3 cellular contexts compared by ENCODE assay signal in the genomic region with DNA sequence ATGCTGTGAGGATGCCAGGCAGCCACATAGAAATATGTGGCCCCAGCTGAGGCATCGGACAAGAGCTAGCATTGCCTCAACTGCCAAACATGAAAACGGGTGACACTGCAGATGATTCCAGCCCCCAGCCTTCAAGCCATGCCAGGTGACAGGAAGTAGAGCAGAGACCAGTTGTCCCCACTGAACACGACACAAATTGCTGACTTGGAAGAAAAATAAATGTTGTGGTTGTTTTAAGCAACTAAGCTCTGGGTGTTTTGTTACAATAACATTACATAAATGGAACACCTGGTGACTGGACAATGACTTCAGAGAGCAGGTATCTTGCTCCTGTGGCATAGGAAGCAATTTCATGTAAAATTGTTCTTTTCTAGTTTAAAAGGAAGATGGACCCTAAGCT.
TF ChIP-seq lines count a peak whose summit lies in the region.

No MANE protein-coding gene starts in this region.

TF ChIP-seq in HepG2, 621 proteins besides CTCF, POLR2A, EP300 and RAD21 (continues in another document):
- TF ChIP-seq MAZ (IDR thresholded peaks at IDR 0.05; ENCODE audit: borderline replicate concordance, low read depth, low read length) (no peak), MAZ (CRISPR knock-in tag; IDR thresholded peaks at IDR 0.05; ENCODE audit: low read depth) (no peak), BCLAF1 (IDR thresholded peaks at IDR 0.05) (no peak), NFATC3 (CRISPR knock-in tag; IDR thresholded peaks at IDR 0.05) (no peak), MAFK (conservative IDR thresholded peaks at IDR 0.05 in 1 of 2, IDR thresholded peaks at IDR 0.05 in 1 of 2; ENCODE audit: low read length in 2 of 2) (peak; percentile 70 to 76)
- TF ChIP-seq, protein P1, sequence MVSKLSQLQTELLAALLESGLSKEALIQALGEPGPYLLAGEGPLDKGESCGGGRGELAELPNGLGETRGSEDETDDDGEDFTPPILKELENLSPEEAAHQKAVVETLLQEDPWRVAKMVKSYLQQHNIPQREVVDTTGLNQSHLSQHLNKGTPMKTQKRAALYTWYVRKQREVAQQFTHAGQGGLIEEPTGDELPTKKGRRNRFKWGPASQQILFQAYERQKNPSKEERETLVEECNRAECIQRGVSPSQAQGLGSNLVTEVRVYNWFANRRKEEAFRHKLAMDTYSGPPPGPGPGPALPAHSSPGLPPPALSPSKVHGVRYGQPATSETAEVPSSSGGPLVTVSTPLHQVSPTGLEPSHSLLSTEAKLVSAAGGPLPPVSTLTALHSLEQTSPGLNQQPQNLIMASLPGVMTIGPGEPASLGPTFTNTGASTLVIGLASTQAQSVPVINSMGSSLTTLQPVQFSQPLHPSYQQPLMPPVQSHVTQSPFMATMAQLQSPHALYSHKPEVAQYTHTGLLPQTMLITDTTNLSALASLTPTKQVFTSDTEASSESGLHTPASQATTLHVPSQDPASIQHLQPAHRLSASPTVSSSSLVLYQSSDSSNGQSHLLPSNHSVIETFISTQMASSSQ (IDR thresholded peaks at IDR 0.05; ENCODE audit: low read depth): no peak
- TF ChIP-seq, protein P1 (CRISPR knock-in tag; IDR thresholded peaks at IDR 0.05; ENCODE audit: borderline replicate concordance): no peak

TF ChIP-seq in K562, 482 proteins besides CTCF, POLR2A, EP300 and RAD21:
- TF ChIP-seq, protein P2, sequence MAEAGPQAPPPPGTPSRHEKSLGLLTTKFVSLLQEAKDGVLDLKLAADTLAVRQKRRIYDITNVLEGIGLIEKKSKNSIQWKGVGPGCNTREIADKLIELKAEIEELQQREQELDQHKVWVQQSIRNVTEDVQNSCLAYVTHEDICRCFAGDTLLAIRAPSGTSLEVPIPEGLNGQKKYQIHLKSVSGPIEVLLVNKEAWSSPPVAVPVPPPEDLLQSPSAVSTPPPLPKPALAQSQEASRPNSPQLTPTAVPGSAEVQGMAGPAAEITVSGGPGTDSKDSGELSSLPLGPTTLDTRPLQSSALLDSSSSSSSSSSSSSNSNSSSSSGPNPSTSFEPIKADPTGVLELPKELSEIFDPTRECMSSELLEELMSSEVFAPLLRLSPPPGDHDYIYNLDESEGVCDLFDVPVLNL (CRISPR knock-in tag; IDR thresholded peaks at IDR 0.05; ENCODE audit: low read depth): no peak
- TF ChIP-seq NCOA2 (IDR thresholded peaks at IDR 0.05; ENCODE audit: partially characterized antibody in 2 of 2) (no peak), CBFB (CRISPR knock-in tag; IDR thresholded peaks at IDR 0.05) (no peak), ZNF316 (IDR thresholded peaks at IDR 0.05) (peak; percentile 42)

TF ChIP-seq in HEK293T, 16 proteins besides CTCF, POLR2A, EP300 and RAD21:
- TF ChIP-seq FOXA1 (IDR thresholded peaks at IDR 0.05): no peak
- TF ChIP-seq ZNF384 (IDR thresholded peaks at IDR 0.05): no peak
- TF ChIP-seq FOXM1 (IDR thresholded peaks at IDR 0.05; ENCODE audit: borderline replicate concordance): no peak
